Comparison of ENCODE assay signal across 21 cellular contexts in genomic region chr2:12723741-12724463, GRCh38. TPM values are rescaled to one million over a fixed set of nuclear protein-coding genes. Genes with fewer than 3 reads are reported as not detected.
DNase-seq lines count a peak whose midpoint lies in the region; ATAC-seq, FAIRE-seq and TF ChIP-seq lines count a peak whose summit lies in the region.
"Had no signal": no experiment of that assay in that cellular context is flagged by ENCODE, and none has a peak within 500 bp of the region (broad histone marks: within the 10 kb centered on the region; RNA-seq: fewer than 3 reads in every experiment).

No MANE protein-coding gene starts in this region.

- no peak overlapping the region for H3T11ph ChIP-seq in H9 (ENCODE audit: low read length)

- no peak overlapping the region for H2BK120ac ChIP-seq in H9 (ENCODE audit: low read depth, low read length, poor library complexity, severe bottlenecking)

- H3K4me3 ChIP-seq in right atrium auricular region, result no peak overlapping the region
- no peak overlapping the region for H3K4me3 ChIP-seq in astrocyte (ENCODE audit: insufficient read depth, low read depth, low read length)
- H3K4me3 ChIP-seq: uterus had no signal

- DNase-seq in right atrium auricular region (ENCODE audit: low spot score) (no peak), Right ventricle myocardium superior (no peak), astrocyte (ENCODE audit: low read depth) (peak; percentile 69), Kasumi-1 (lab: John Stamatoyannopoulos, UW) (no peak), H9 (no peak)
- DNase-seq in stimulated activated CD4-positive, alpha-beta T cell treated with anti-CD3 and anti-CD28 coated beads, Interleukin-2, amount 100 ng/mL, for 48 hours, result no peak
- DNase-seq: ACHN; activated CD4-positive, alpha-beta T cell treated with anti-CD3 and anti-CD28 coated beads, Interleukin-2, amount 50 U/mL, for 4 hours; activated naive CD4-positive, alpha-beta T cell treated with anti-CD3 and anti-CD28 coated beads for 36 hours; effector memory CD8-positive, alpha-beta T cell; head of caudate nucleus; HFFc6; mammary epithelial cell; NCI-H187; small intestine; stimulated activated CD4-positive, alpha-beta T cell treated with anti-CD3 and anti-CD28 coated beads, Interleukin-4, amount 100 ng/mL, for 24 hours; uterus had no signal

- H2BK5ac ChIP-seq in H9 (ENCODE audit: insufficient read length, low read length), result no peak overlapping the region

- H3K9me3 Mint-ChIP-seq in astrocyte (ENCODE audit: unreplicated experiment) (no peaks in the 10 kb centered on the region), nephron (no peaks in the 10 kb centered on the region), H9 (no peaks in the 10 kb centered on the region; a peak in 1 of 5 replicates)
- H3K9me3 Mint-ChIP-seq: activated naive CD4-positive, alpha-beta T cell treated with anti-CD3 and anti-CD28 coated beads for 36 hours; effector memory CD8-positive, alpha-beta T cell; HFFc6; IgD-negative memory B cell had no signal

- intact Hi-C loops in Right ventricle myocardium superior (cut with DNase I), result loop anchor here (5.0 kb wide), 1 partner anchor 193 kb away; no protein-coding TSS in a partner anchor

- no peak for ATAC-seq in Right ventricle myocardium superior (ENCODE audit: poor library complexity)
- no peak for ATAC-seq in GM21381 (IDR thresholded peaks at IDR 0.05; ENCODE audit: unreplicated experiment)
- ATAC-seq: effector memory CD8-positive, alpha-beta T cell had no signal

- H4K91ac ChIP-seq in H9 (ENCODE audit: insufficient read length, low read depth, low read length), result no peak overlapping the region

- H3K36me3 ChIP-seq in right atrium auricular region (peaks cover 57% of the 10 kb centered on the region), astrocyte (ENCODE audit: insufficient read depth, low read length) (peaks cover 26% of the 10 kb centered on the region)
- H3K36me3 ChIP-seq: uterus had no signal

- H2BK15ac ChIP-seq in H9 (ENCODE audit: low read depth, low read length), result no peak overlapping the region

- H2AK5ac ChIP-seq in H9 (ENCODE audit: insufficient read length, low read length), result no peak overlapping the region

- H3K9me3 ChIP-seq in right atrium auricular region (no peaks in the 10 kb centered on the region), astrocyte (ENCODE audit: insufficient read depth, low read depth, low read length) (no peaks in the 10 kb centered on the region), H9 (ENCODE audit: control insufficient read depth, low read depth, low read length) (no peaks in the 10 kb centered on the region)
- H3K9me3 ChIP-seq: uterus had no signal

- H3K14ac ChIP-seq in H9 (ENCODE audit: insufficient read depth, low read length), result no peak overlapping the region

- WGBS in H9 (ENCODE audit: extremely low coverage, insufficient read length, low lambda C conversion rate), result no CpG with 5 or more reads among the region's 8 CpGs

- H3K27ac ChIP-seq in right atrium auricular region (peak overlapping the region; percentile 44 to 98), astrocyte (ENCODE audit: low read depth, low read length) (no peak overlapping the region), H9 (ENCODE audit: insufficient read length, low read depth, low read length) (no peak overlapping the region)

- no peak overlapping the region for H3K23ac ChIP-seq in H9 (ENCODE audit: insufficient read length, low read depth, low read length)

- no peaks in the 10 kb centered on the region for H3K27me3 Mint-ChIP-seq in astrocyte (ENCODE audit: low read depth, unreplicated experiment)
- no peaks in the 10 kb centered on the region for H3K27me3 Mint-ChIP-seq in nephron (ENCODE audit: low read depth)
- peaks cover 4% of the 10 kb centered on the region for H3K27me3 Mint-ChIP-seq in H9 (ENCODE audit: low read depth)
- H3K27me3 Mint-ChIP-seq: effector memory CD8-positive, alpha-beta T cell; IgD-negative memory B cell had no signal

- H3K27ac Mint-ChIP-seq in astrocyte (ENCODE audit: unreplicated experiment) (no peak overlapping the region), nephron (peak overlapping the region in 1 of 3 experiments; percentile 60), H9 (no peak overlapping the region)
- H3K27ac Mint-ChIP-seq: activated naive CD4-positive, alpha-beta T cell treated with anti-CD3 and anti-CD28 coated beads for 36 hours; HFFc6 had no signal

- H3K4me3 Mint-ChIP-seq in astrocyte (ENCODE audit: unreplicated experiment) (no peak overlapping the region), nephron (peak overlapping the region in 2 of 3 experiments; percentile 37 to 58), H9 (no peak overlapping the region)
- H3K4me3 Mint-ChIP-seq: activated naive CD4-positive, alpha-beta T cell treated with anti-CD3 and anti-CD28 coated beads for 36 hours; HFFc6 had no signal

- no peak for TF ChIP-seq CTCF in right atrium auricular region (IDR thresholded peaks at IDR 0.05)
- TF ChIP-seq CTCF in astrocyte (IDR thresholded peaks at IDR 0.05; ENCODE audit: insufficient read depth, low read depth, low read length), result no peak
- TF ChIP-seq CTCF in nephron (IDR thresholded peaks at IDR 0.05; ENCODE audit: unreplicated experiment in 3 of 3), result no peak
- no peak for TF ChIP-seq CTCF in H9 (conservative IDR thresholded peaks at IDR 0.05)

- no peaks in the 10 kb centered on the region for H3K27me3 ChIP-seq in right atrium auricular region
- H3K27me3 ChIP-seq in astrocyte (ENCODE audit: insufficient read depth, low read length), result no peaks in the 10 kb centered on the region
- no peaks in the 10 kb centered on the region for H3K27me3 ChIP-seq in H9 (ENCODE audit: insufficient read depth, low read length)
- H3K27me3 ChIP-seq: uterus had no signal

- H3K36me3 Mint-ChIP-seq in astrocyte (ENCODE audit: low read depth, unreplicated experiment), result peaks cover 26% of the 10 kb centered on the region
- peaks cover 83% of the 10 kb centered on the region for H3K36me3 Mint-ChIP-seq in nephron (ENCODE audit: low read depth)
- H3K36me3 Mint-ChIP-seq in H9 (ENCODE audit: insufficient read depth in 1 of 3, low read depth in 3 of 3), result peaks cover 46 to 63% (median 56%) of the 10 kb centered on the region in 3 experiments

- no peak for FAIRE-seq in astrocyte (lab: Jason Lieb, UNC)
- FAIRE-seq: RCC 7860, small intestine had no signal

- no peak overlapping the region for H4K8ac ChIP-seq in H9 (replicated peaks; ENCODE audit: insufficient read length, low read depth, low read length)

- no peak overlapping the region for H2BK20ac ChIP-seq in H9 (ENCODE audit: low read depth, low read length, poor library complexity, severe bottlenecking)

- H4K20me1 ChIP-seq in astrocyte (ENCODE audit: insufficient read depth, low read length), result peaks cover 48% of the 10 kb centered on the region
- H4K20me1 ChIP-seq in H9 (ENCODE audit: control insufficient read depth, insufficient read depth, insufficient read length), result no peaks in the 10 kb centered on the region

- H3K79me1 ChIP-seq in H9 (ENCODE audit: insufficient read depth, low read depth, low read length, poor library complexity, severe bottlenecking), result peaks cover 13% of the 10 kb centered on the region

- H3K9ac ChIP-seq in astrocyte (ENCODE audit: low read length) (no peak overlapping the region), H9 (ENCODE audit: extremely low read depth, insufficient read length, low read length) (no peak overlapping the region)

- H2AFZ ChIP-seq in astrocyte (ENCODE audit: low read depth, low read length) (no peak overlapping the region), H9 (ENCODE audit: low read length) (no peak overlapping the region)

- no peak overlapping the region for H3K4ac ChIP-seq in H9 (ENCODE audit: low read depth, low read length)

- H3K56ac ChIP-seq in H9 (ENCODE audit: insufficient read length, low read depth, low read length), result no peak overlapping the region

- H3K4me1 ChIP-seq in right atrium auricular region (peaks cover 0 to 87% of the 10 kb centered on the region in 2 donors), astrocyte (ENCODE audit: insufficient read depth, low read length) (peaks cover 58% of the 10 kb centered on the region), H9 (ENCODE audit: insufficient read depth, low read length) (peaks cover 4% of the 10 kb centered on the region; the same call in 1 of the 2 replicates)

- H3K79me2 ChIP-seq in astrocyte (ENCODE audit: insufficient read depth, low read length) (peaks cover 95% of the 10 kb centered on the region), H9 (ENCODE audit: insufficient read depth, low read length) (peaks cover 55% of the 10 kb centered on the region; the same call in 1 of the 2 replicates)

- H3K4me2 ChIP-seq in astrocyte (ENCODE audit: low read length) (peak overlapping the region; percentile 10), H9 (ENCODE audit: insufficient read depth, insufficient read length, low read length) (no peak overlapping the region)

- peaks cover 6% of the 10 kb centered on the region for H3K23me2 ChIP-seq in H9 (ENCODE audit: insufficient read length, low read depth, low read length, poor library complexity, severe bottlenecking)

- H2BK12ac ChIP-seq in H9 (ENCODE audit: insufficient read length, low read depth, low read length), result no peak overlapping the region

- H4K5ac ChIP-seq in H9 (ENCODE audit: insufficient read length, low read depth, low read length), result no peak overlapping the region

- H3K4me1 Mint-ChIP-seq in astrocyte (ENCODE audit: low read depth, unreplicated experiment), result peaks cover 40% of the 10 kb centered on the region
- H3K4me1 Mint-ChIP-seq in nephron, result peaks cover 76% of the 10 kb centered on the region
- H3K4me1 Mint-ChIP-seq in H9, result peaks cover 34 to 42% of the 10 kb centered on the region in 2 experiments

- H3K18ac ChIP-seq in H9 (ENCODE audit: insufficient read length, low read depth, low read length), result no peak overlapping the region

RNA-seq across cellular contexts. Expression of gene TRIB2, which starts 7.2 kb away (rescaled TPM):
- total RNA-seq in right atrium auricular region (10 to 100 TPM; 33.5 to 55.7 TPM), Right ventricle myocardium superior (32.1 TPM), astrocyte (22.6 and 28.6 TPM in 2 replicates), H9 (2021) (36.2 and 41.9 TPM in 2 replicates)

Comparison
In these comparisons a context has a peak if more than half of its experiments do, and no peak if none do; other contexts are left out.
1. H3K27ac ChIP-seq: peak in right atrium auricular region (2 of 2); none in astrocyte (single experiment) and H9 (single experiment).
2. H3K4me3 Mint-ChIP-seq: peak in nephron (2 of 3); none in astrocyte (single experiment) and H9 (0 of 2).